In genomic region chr15:83810110-83810509, GRCh38 we compare ENCODE assay signal across 15 cellular contexts.
DNase-seq lines count a peak whose midpoint lies in the region; ATAC-seq and TF ChIP-seq lines count a peak whose summit lies in the region.
"Had no signal": no experiment of that assay in that cellular context is flagged by ENCODE, and none has a peak within 500 bp of the region (broad histone marks: within the 10 kb centered on the region; RNA-seq: fewer than 3 reads in every experiment).

No MANE protein-coding gene starts in this region.

- no peak overlapping the region for H3K4me2 ChIP-seq in OCI-LY7 (ENCODE audit: low read length)
- H3K4me2 ChIP-seq: BLaER1 treated with 17β-estradiol and CSF1 and Interleukin-3, amounts not matched to agents 10 nM and 100 nM had no signal

- H4K20me1 ChIP-seq in OCI-LY7 (ENCODE audit: insufficient read depth, low read length): no peaks in the 10 kb centered on the region
- H4K20me1 ChIP-seq: BLaER1 treated with 17β-estradiol and CSF1 and Interleukin-3, amounts not matched to agents 10 nM and 100 nM had no signal

- POLR2A ChIA-PET in OCI-LY7 (lab: Charles Lee): no interaction called here

- CTCF ChIA-PET in OCI-LY7 (lab: Charles Lee; ENCODE audit: unreplicated experiment): no interaction called here

- no peak overlapping the region for H3K4me3 ChIP-seq in OCI-LY7 (ENCODE audit: low read depth, low read length, poor library complexity, severe bottlenecking)
- H3K4me3 ChIP-seq: BLaER1 treated with 17β-estradiol and CSF1 and Interleukin-3, amounts not matched to agents 10 nM and 100 nM; HAP-1 had no signal

- H3K9me3 ChIP-seq in OCI-LY7 (ENCODE audit: low read length): 0 out of 2 replicates have a peak, but pooled peaks cover 5% of the 10 kb centered on the region

- H3K9me2 ChIP-seq in OCI-LY7 (ENCODE audit: insufficient read depth, low read length): no peaks in the 10 kb centered on the region

- no peak for TF ChIP-seq CTCF in OCI-LY7 (conservative IDR thresholded peaks at IDR 0.05; ENCODE audit: low read length)

- H3K36me3 ChIP-seq in OCI-LY7 (ENCODE audit: insufficient read depth, low read length): no peaks in the 10 kb centered on the region
- H3K36me3 ChIP-seq: BLaER1 treated with 17β-estradiol and CSF1 and Interleukin-3, amounts not matched to agents 10 nM and 100 nM; HAP-1 had no signal

- H3K27ac ChIP-seq in OCI-LY7 (ENCODE audit: low read depth, low read length, poor library complexity, severe bottlenecking): no peak overlapping the region
- H3K27ac ChIP-seq: 22Rv1; BLaER1 treated with 17β-estradiol and CSF1 and Interleukin-3, amounts not matched to agents 10 nM and 100 nM had no signal

- DNase-seq in DMS 273 (lab: John Stamatoyannopoulos, UW; ENCODE audit: unreplicated experiment) (peak; percentile 2), DMS 273 treated with DMSO at 0.1 percent for 48 hours (lab: John Stamatoyannopoulos, UW) (no peak), amniotic epithelial cell (ENCODE audit: low read depth) (peak; percentile 3), renal cortical epithelial cell (ENCODE audit: low read depth) (peak; percentile 46), OCI-LY7 (ENCODE audit: low spot score) (no peak), CD1c-positive myeloid dendritic cell (ENCODE audit: extremely low spot score) (no peak)
- DNase-seq: AML-193; CD4-positive, alpha-beta memory T cell; DND-41; GDM1 had no signal

- H3K79me2 ChIP-seq in OCI-LY7 (ENCODE audit: insufficient read depth, low read depth, low read length): no peaks in the 10 kb centered on the region

- ATAC-seq in esophagus mucosa: peak; percentile 33
- ATAC-seq in GM18517 (IDR thresholded peaks at IDR 0.05; ENCODE audit: unreplicated experiment): no peak

- intact Hi-C loops in OCI-LY7 (cut with micrococcal nuclease; ENCODE audit: unreplicated experiment): no loop called here

- H2AFZ ChIP-seq in OCI-LY7 (ENCODE audit: low read length): no peak overlapping the region

- BruUV-seq in OCI-LY7 (replicated peaks; lab: Mats Ljungman, UMichigan): no TSS peak

- H3K4me1 ChIP-seq in OCI-LY7 (ENCODE audit: insufficient read depth, low read length, poor library complexity, severe bottlenecking): no peaks in the 10 kb centered on the region
- H3K4me1 ChIP-seq: BLaER1 treated with 17β-estradiol and CSF1 and Interleukin-3, amounts not matched to agents 10 nM and 100 nM; HAP-1 had no signal

Comparison
In these comparisons a context has a peak if more than half of its experiments do, and no peak if none do; other contexts are left out.
1. DNase-seq: peak in DMS 273 (single experiment), amniotic epithelial cell (single experiment) and renal cortical epithelial cell (single experiment); none in DMS 273 treated with DMSO at 0.1 percent for 48 hours (single experiment), OCI-LY7 (single experiment) and CD1c-positive myeloid dendritic cell (single experiment).